Comparison of ENCODE assay signal across 25 cellular contexts in genomic region chr6:150426198-150426597, GRCh38. TPM values are rescaled to one million over a fixed set of nuclear protein-coding genes. Genes with fewer than 3 reads are reported as not detected.
DNase-seq lines count a peak whose midpoint lies in the region; ATAC-seq and TF ChIP-seq lines count a peak whose summit lies in the region.
"Had no signal": no experiment of that assay in that cellular context is flagged by ENCODE, and none has a peak within 500 bp of the region (broad histone marks: within the 10 kb centered on the region; RNA-seq: fewer than 3 reads in every experiment).

No MANE protein-coding gene starts in this region.

- intact Hi-C loops in heart left ventricle (cut with DNase I): loop anchor here in 5 of 10 donors (5.0 to 10.0 kb wide), 4 partner anchors 111 to 259 kb away; no protein-coding TSS in a partner anchor
- intact Hi-C loops in right lobe of liver (cut with DNase I): loop anchor here (5.0 to 10.0 kb wide), 2 partner anchors 101 to 389 kb away; no protein-coding TSS in a partner anchor
- intact Hi-C loops in stomach (cut with DNase I; ENCODE audit: low total_unique reads): no loop called here

- H3K27ac ChIP-seq in heart left ventricle (no peak overlapping the region), right lobe of liver (peak overlapping the region in 1 of 3 donors; percentile 56), stomach (no peak overlapping the region)
- H3K27ac ChIP-seq: GM23248, HL-60, RWPE1 had no signal

- 47 to 71% (median 58%) methylated on average over 8 of the region's 8 CpGs for WGBS in heart left ventricle, 4 donors
- WGBS in right lobe of liver (ENCODE audit: insufficient coverage, low coverage, low lambda C conversion rate, missing lambda C conversion rate): 43% methylated on average over 8 of the region's 8 CpGs
- WGBS in stomach, 5 donors: 38 to 63% (median 54%) methylated on average over 8 of the region's 8 CpGs

- ATAC-seq in heart left ventricle (peak; percentile 55 to 84 (median 66)), right lobe of liver (peak; percentile 90 to 93 (median 92)), GM21619 (IDR thresholded peaks at IDR 0.05; ENCODE audit: unreplicated experiment) (no peak)
- ATAC-seq: SK-N-SH treated with all-trans-retinoic acid at 6 μM for 48 hours had no signal

- H3K27me3 ChIP-seq in heart left ventricle: no peaks in the 10 kb centered on the region
- no peaks in the 10 kb centered on the region for H3K27me3 ChIP-seq in right lobe of liver
- H3K27me3 ChIP-seq in stomach: no peaks in the 10 kb centered on the region

- H3K36me3 ChIP-seq in heart left ventricle (no peaks in the 10 kb centered on the region), right lobe of liver (no peaks in the 10 kb centered on the region), stomach (no peaks in the 10 kb centered on the region)
- H3K36me3 ChIP-seq: HAP-1 had no signal

- no peak for TF ChIP-seq EP300 in stomach (IDR thresholded peaks at IDR 0.05)

- H3K4me3 ChIP-seq in heart left ventricle: no peak overlapping the region
- no peak overlapping the region for H3K4me3 ChIP-seq in right lobe of liver
- no peak overlapping the region for H3K4me3 ChIP-seq in stomach
- H3K4me3 ChIP-seq: GM23248, HAP-1 had no signal

- H3K9me3 ChIP-seq in heart left ventricle (no peaks in the 10 kb centered on the region), right lobe of liver (no peaks in the 10 kb centered on the region), stomach (no peaks in the 10 kb centered on the region)

- H3K4me1 ChIP-seq in heart left ventricle (peaks cover 0 to 3% (median 0%) of the 10 kb centered on the region in 12 donors), right lobe of liver (peaks cover 0 to 9% (median 4%) of the 10 kb centered on the region in 4 donors), stomach (peaks cover 0 to 13% (median 6%) of the 10 kb centered on the region in 4 donors)

- TF ChIP-seq CTCF in heart left ventricle (IDR thresholded peaks at IDR 0.05) (no peak), right lobe of liver (IDR thresholded peaks at IDR 0.05) (no peak), stomach (IDR thresholded peaks at IDR 0.05) (no peak)

- no peak for TF ChIP-seq POLR2A in heart left ventricle (IDR thresholded peaks at IDR 0.05)
- no peak for TF ChIP-seq POLR2A in right lobe of liver (IDR thresholded peaks at IDR 0.05)
- no peak for TF ChIP-seq POLR2A in stomach (IDR thresholded peaks at IDR 0.05)

- peak; percentile 48 for DNase-seq in astrocyte of the hippocampus (ENCODE audit: low read depth, low spot score)
- DNase-seq in heart left ventricle: no peak
- DNase-seq in right lobe of liver: peak in 1 of 3 donors; percentile 71
- DNase-seq in stomach: peak; percentile 49
- DNase-seq in stimulated activated CD4-positive, alpha-beta T cell treated with anti-CD3 and anti-CD28 coated beads, Interleukin-2, amount 100 ng/mL, for 48 hours: no peak
- DNase-seq in C1 segment of cervical spinal cord (lab: John Stamatoyannopoulos, UW): no peak
- DNase-seq: CD4-positive, alpha-beta T cell; COR-L47; DMS 273 treated with DMSO at 0.1 percent for 48 hours; DMS79 treated with DMSO at 0.1 percent for 48 hours; GM23248; KG1; NCI-H1105; NCI-H146; NCI-H2029 treated with DMSO at 0.1 percent for 48 hours; NCI-H226; NCI-H524; NCI-H774; NK-92 treated with Interleukin-12 subunit alpha and Interleukin-12 subunit beta, amount 100 ng/mL, for 24 hours had no signal

RNA-seq across cellular contexts. Expression of gene IYD, which starts 57.4 kb away (rescaled TPM):
- under 1 TPM in 1 of 9 donors, not detected in 8; 0.12 TPM for total RNA-seq in heart left ventricle
- polyA plus RNA-seq in heart left ventricle: not detected
- 10 to 100 TPM in 5 of 6 experiments, 1 to 10 TPM in 1; 5.8 to 21.6 (median 16.1) TPM for total RNA-seq in right lobe of liver
- total RNA-seq in stomach: 1 to 10 TPM in 2 of 5 donors, under 1 TPM in 2, not detected in 1; 0.45 to 3.5 (median 1.1) TPM
- polyA plus RNA-seq in stomach: under 1 TPM; 0.46 to 0.75 (median 0.68) TPM
- total RNA-seq: CD4-positive, alpha-beta T cell; GM23248 had no signal
- polyA plus RNA-seq: BJ, GM23248 had no signal

Comparison
In these comparisons a context has a peak if more than half of its experiments do, and no peak if none do; other contexts are left out.
1. DNase-seq: peak in astrocyte of the hippocampus (single experiment) and stomach (single experiment); none in heart left ventricle (0 of 5), stimulated activated CD4-positive, alpha-beta T cell treated with anti-CD3 and anti-CD28 coated beads, Interleukin-2, amount 100 ng/mL, for 48 hours (0 of 2) and C1 segment of cervical spinal cord (0 of 14).